Comparison of ENCODE assay signal across 30 cellular contexts in the genomic region with DNA sequence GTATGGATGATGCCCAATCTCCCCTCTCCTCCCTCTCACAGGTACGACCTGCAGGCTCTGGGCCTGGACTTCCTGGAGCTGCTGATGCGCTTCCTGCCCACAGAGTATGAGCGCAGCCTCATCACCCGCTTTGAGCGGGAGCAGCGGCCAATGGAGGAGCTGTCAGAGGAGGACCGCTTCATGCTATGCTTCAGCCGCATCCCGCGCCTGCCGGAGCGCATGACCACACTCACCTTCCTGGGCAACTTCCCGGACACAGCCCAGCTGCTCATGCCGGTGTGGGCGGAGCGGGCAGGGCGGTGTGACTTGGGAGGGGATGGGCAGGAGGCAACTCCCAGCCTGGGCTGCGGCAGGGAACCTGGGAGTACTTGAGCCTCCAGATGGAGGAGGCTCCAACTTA. TPM values are rescaled to one million over a fixed set of nuclear protein-coding genes. Genes with fewer than 3 reads are reported as not detected.
DNase-seq lines count a peak whose midpoint lies in the region; ATAC-seq and FAIRE-seq lines count a peak whose summit lies in the region.
"Had no signal": no experiment of that assay in that cellular context is flagged by ENCODE, and none has a peak within 500 bp of the region (broad histone marks: within the 10 kb centered on the region; RNA-seq: fewer than 3 reads in every experiment).

No MANE protein-coding gene starts in this region.

- H3K4me1 ChIP-seq in small intestine (ENCODE audit: control insufficient read depth in 2 of 2, insufficient read depth in 1 of 2, low read depth in 1 of 2, low read length in 1 of 2) = no peaks in the 10 kb centered on the region

- H3K27me3 ChIP-seq in small intestine (ENCODE audit: control insufficient read depth in 2 of 2, insufficient read depth in 2 of 2, low read length in 2 of 2) = no peaks in the 10 kb centered on the region
- H3K27me3 ChIP-seq: BLaER1 had no signal

- H3K4me3 Mint-ChIP-seq in activated naive CD4-positive, alpha-beta T cell treated with anti-CD3 and anti-CD28 coated beads, Interleukin-2, amount 10 ng/mL, durations not matched to agents 7 days and 5 days = no peak overlapping the region
- H3K4me3 Mint-ChIP-seq: stimulated activated naive CD8-positive, alpha-beta T cell treated with anti-CD3 and anti-CD28 coated beads, Interleukin-15, amount 100 ng/mL, for 72 hours had no signal

- H3K4me1 Mint-ChIP-seq in activated naive CD4-positive, alpha-beta T cell treated with anti-CD3 and anti-CD28 coated beads, Interleukin-2, amount 10 ng/mL, durations not matched to agents 7 days and 5 days = peaks cover 50% of the 10 kb centered on the region

- WGBS in small intestine, 3 donors = 34 to 77% (median 42%) methylated on average over 18 of the region's 18 CpGs

- peaks cover 5% of the 10 kb centered on the region for H3K27me3 Mint-ChIP-seq in activated naive CD4-positive, alpha-beta T cell treated with anti-CD3 and anti-CD28 coated beads, Interleukin-2, amount 10 ng/mL, durations not matched to agents 7 days and 5 days
- H3K27me3 Mint-ChIP-seq: stimulated activated naive CD8-positive, alpha-beta T cell treated with anti-CD3 and anti-CD28 coated beads, Interleukin-15, amount 100 ng/mL, for 72 hours had no signal

- ATAC-seq in HG02623 (IDR thresholded peaks at IDR 0.05; ENCODE audit: unreplicated experiment) = no peak
- ATAC-seq: body of pancreas; esophagus mucosa; PC-3; stimulated activated naive CD8-positive, alpha-beta T cell treated with anti-CD3 and anti-CD28 coated beads, Interleukin-15, amount 100 ng/mL, for 72 hours had no signal

- no peak overlapping the region for H3K4me3 ChIP-seq in small intestine (ENCODE audit: low read depth in 1 of 2, low read length in 2 of 2)
- H3K4me3 ChIP-seq: BLaER1, body of pancreas, lung, tibial nerve had no signal

- CTCF ChIA-PET in activated naive CD4-positive, alpha-beta T cell treated with anti-CD3 and anti-CD28 coated beads, Interleukin-2, amount 10 ng/mL, durations not matched to agents 7 days and 5 days (lab: Charles Lee) = interaction anchor here (0.7 to 2.9 kb wide), 3 partner anchors 9 to 25 kb away, joined by 3 to 19 read pairs (median 6); no protein-coding TSS in a partner anchor

- DNase-seq in NCI-H748 (lab: John Stamatoyannopoulos, UW; ENCODE audit: unreplicated experiment) = peak; percentile 15
- no peak for DNase-seq in NCI-H748 treated with DMSO at 0.1 percent for 48 hours (lab: John Stamatoyannopoulos, UW)
- DNase-seq in HTR-8/SVneo (ENCODE audit: insufficient read length, low spot score) = no peak
- DNase-seq in kidney glomerular epithelial cell (lab: John Stamatoyannopoulos, UW) = peak; percentile 65
- peak; percentile 80 for DNase-seq in small intestine
- no peak for DNase-seq in cerebellar nuclear complex (lab: John Stamatoyannopoulos, UW)
- DNase-seq in activated naive CD4-positive, alpha-beta T cell treated with anti-CD3 and anti-CD28 coated beads, Interleukin-2, amount 10 ng/mL, durations not matched to agents 7 days and 5 days = no peak
- DNase-seq: activated CD4-positive, alpha-beta T cell treated with anti-CD3 and anti-CD28 coated beads for 4 hours; body of pancreas; effector memory CD4-positive, alpha-beta T cell; foreskin melanocyte; GDM1; HCEC 1CT; hypothalamus; islet precursor cell; KG1; NCI-H1436; occipital lobe; PC-3; SHP77 treated with DMSO at 0.1 percent for 48 hours; stimulated activated CD4-positive, alpha-beta T cell treated with anti-CD3 and anti-CD28 coated beads, Interleukin-4, amount 100 ng/mL, for 24 hours; stimulated activated naive CD8-positive, alpha-beta T cell treated with anti-CD3 and anti-CD28 coated beads, Interleukin-15, amount 100 ng/mL, for 72 hours had no signal

- H3K9me3 Mint-ChIP-seq in activated naive CD4-positive, alpha-beta T cell treated with anti-CD3 and anti-CD28 coated beads, Interleukin-2, amount 10 ng/mL, durations not matched to agents 7 days and 5 days = no peaks in the 10 kb centered on the region
- H3K9me3 Mint-ChIP-seq: activated T-helper 2 cell treated with anti-CD3 and anti-CD28 coated beads, Interferon-gamma antibody, Interleukin-2, Interleukin-4, amounts not matched to agents 10 μg/mL and 5 μg/mL and 100 μg/mL, durations not matched to agents 14 hours and 24 hours and 36 hours; stimulated activated naive CD8-positive, alpha-beta T cell treated with anti-CD3 and anti-CD28 coated beads, Interleukin-15, amount 100 ng/mL, for 72 hours had no signal

- H3K27ac Mint-ChIP-seq in activated naive CD4-positive, alpha-beta T cell treated with anti-CD3 and anti-CD28 coated beads, Interleukin-2, amount 10 ng/mL, durations not matched to agents 7 days and 5 days = no peak overlapping the region
- H3K27ac Mint-ChIP-seq: activated T-helper 2 cell treated with anti-CD3 and anti-CD28 coated beads, Interferon-gamma antibody, Interleukin-2, Interleukin-4, amounts not matched to agents 10 μg/mL and 5 μg/mL and 100 μg/mL, durations not matched to agents 14 hours and 24 hours and 36 hours had no signal

- FAIRE-seq in HTR-8/SVneo (lab: Jason Lieb, UNC) (peak; percentile 80), small intestine (lab: Jason Lieb, UNC) (no peak)
- FAIRE-seq: D721Med, TTC549 had no signal

- H3K36me3 Mint-ChIP-seq in activated naive CD4-positive, alpha-beta T cell treated with anti-CD3 and anti-CD28 coated beads, Interleukin-2, amount 10 ng/mL, durations not matched to agents 7 days and 5 days = peaks cover 63% of the 10 kb centered on the region

- peaks cover 0 to 2% of the 10 kb centered on the region in 2 donors for H3K36me3 ChIP-seq in small intestine (ENCODE audit: control insufficient read depth in 2 of 2, insufficient read depth in 2 of 2, low read length in 2 of 2)

- H3K27ac ChIP-seq in small intestine (ENCODE audit: low read depth in 1 of 2, low read length in 1 of 2) = no peak overlapping the region
- H3K27ac ChIP-seq: BLaER1, body of pancreas, tibial nerve had no signal

- no peaks in the 10 kb centered on the region for H3K9me3 ChIP-seq in small intestine (ENCODE audit: control insufficient read depth, low read depth)
- H3K9me3 ChIP-seq: BLaER1, body of pancreas, tibial nerve had no signal

RNA-seq across cellular contexts. Expression of a gene that starts 18.1 kb away (rescaled TPM):
- under 1 TPM in 1 of 3 donors, not detected in 2; 0.04 TPM for polyA plus RNA-seq in small intestine

RNA-seq across cellular contexts. Expression of a gene that starts 22.1 kb away (rescaled TPM):
- 10 to 100 TPM in 1 of 3 donors, 1 to 10 TPM in 2; 3.1 to 15.4 (median 8.3) TPM for polyA plus RNA-seq in small intestine

Comparison
In these comparisons a context has a peak if more than half of its experiments do, and no peak if none do; other contexts are left out.
1. DNase-seq: peak in NCI-H748 (single experiment), kidney glomerular epithelial cell (single experiment) and small intestine (single experiment); none in NCI-H748 treated with DMSO at 0.1 percent for 48 hours (single experiment), HTR-8/SVneo (single experiment), cerebellar nuclear complex (0 of 2) and activated naive CD4-positive, alpha-beta T cell treated with anti-CD3 and anti-CD28 coated beads, Interleukin-2, amount 10 ng/mL, durations not matched to agents 7 days and 5 days (single experiment).